Comparison of ENCODE assay signal across 8 cellular contexts in the genomic region with DNA sequence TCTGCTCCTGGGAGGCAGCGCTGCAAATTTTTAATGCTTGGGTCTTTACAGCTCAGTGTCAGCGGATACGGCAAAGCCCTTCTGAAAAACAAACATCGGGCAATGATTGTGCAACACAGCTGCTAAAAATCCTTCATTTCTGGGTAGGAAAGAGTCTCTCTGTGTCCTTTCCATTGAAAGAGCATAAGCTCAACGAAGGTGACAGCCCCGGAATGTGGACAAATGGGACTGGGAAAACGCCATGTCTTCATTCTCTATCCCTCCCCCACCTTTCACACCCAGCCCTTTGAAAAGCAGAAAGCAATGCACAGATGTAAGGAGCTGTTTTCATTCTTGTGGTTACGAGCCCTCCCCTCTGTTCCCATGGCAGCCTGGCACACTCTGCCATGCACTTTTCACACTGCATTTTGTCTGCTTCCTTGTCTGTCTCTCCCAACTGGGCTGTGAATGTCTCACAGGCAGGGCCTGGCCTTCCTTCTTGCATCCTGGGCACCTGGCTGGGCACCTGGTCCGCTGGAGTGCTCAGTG. TPM values are rescaled to one million over a fixed set of nuclear protein-coding genes. Genes with fewer than 3 reads are reported as not detected.
A peak's percentile ranks its signal among the peaks of the same experiment; 100 is the strongest.
DNase-seq lines count a peak whose midpoint lies in the region; ATAC-seq and TF ChIP-seq lines count a peak whose summit lies in the region.

No MANE protein-coding gene starts in this region.

- H3K9me3 Mint-ChIP-seq in activated T-cell treated with anti-CD3 and anti-CD28 coated beads, Interleukin-2, amount 50 U/mL, for 4 hours = no peaks in the 10 kb centered on the region

- peaks cover 45% of the 10 kb centered on the region for H3K4me1 Mint-ChIP-seq in activated T-cell treated with anti-CD3 and anti-CD28 coated beads, Interleukin-2, amount 50 U/mL, for 4 hours (ENCODE audit: low read depth)

- H3K9me3 ChIP-seq in BLaER1 treated with 17β-estradiol and CSF1 and Interleukin-3, amounts not matched to agents 10 nM and 100 nM (replicated peaks in 1 of 11) = no peaks in the 10 kb centered on the region
- H3K9me3 ChIP-seq in KOPT-K1 (ENCODE audit: insufficient read depth, low read length, poor library complexity, severe bottlenecking) (no peaks in the 10 kb centered on the region), left lung (no peaks in the 10 kb centered on the region)

- H3K27ac ChIP-seq in BLaER1 treated with 17β-estradiol and CSF1 and Interleukin-3, amounts not matched to agents 10 nM and 100 nM = peak overlapping the region in 9 of 11 experiments; percentile 4 to 59 (median 45); a peak in 16 of 22 replicates
- H3K27ac ChIP-seq in KOPT-K1 (ENCODE audit: low read depth, low read length, poor library complexity, severe bottlenecking) = peak overlapping the region; percentile 52
- peak overlapping the region; percentile 24 to 37 for H3K27ac ChIP-seq in left lung

- no peaks in the 10 kb centered on the region; a peak in 1 of 22 replicates for H4K20me1 ChIP-seq in BLaER1 treated with 17β-estradiol and CSF1 and Interleukin-3, amounts not matched to agents 10 nM and 100 nM

- 0 out of 20 replicates have a peak overlapping the region, but pooled peaks of 2 of the 10 experiments have one; percentile 10 to 15 for H3K4me3 ChIP-seq in BLaER1 treated with 17β-estradiol and CSF1 and Interleukin-3, amounts not matched to agents 10 nM and 100 nM
- H3K4me3 ChIP-seq in left lung = no peak overlapping the region

- intact Hi-C loops in left lung (cut with DNase I) = no loop called here

- H3K4me1 ChIP-seq in BLaER1 treated with 17β-estradiol and CSF1 and Interleukin-3, amounts not matched to agents 10 nM and 100 nM = peaks cover 48 to 63% (median 58%) of the 10 kb centered on the region in 10 experiments
- H3K4me1 ChIP-seq in left lung = peaks cover 5 to 11% of the 10 kb centered on the region in 2 donors

- peaks cover 2% of the 10 kb centered on the region for H3K27me3 Mint-ChIP-seq in activated T-cell treated with anti-CD3 and anti-CD28 coated beads, Interleukin-2, amount 50 U/mL, for 4 hours (ENCODE audit: low read depth)

- H3K27me3 ChIP-seq in BLaER1 treated with 17β-estradiol and CSF1 and Interleukin-3, amounts not matched to agents 10 nM and 100 nM = no peaks in the 10 kb centered on the region
- H3K27me3 ChIP-seq in left lung = no peaks in the 10 kb centered on the region

- H3K36me3 Mint-ChIP-seq in activated T-cell treated with anti-CD3 and anti-CD28 coated beads, Interleukin-2, amount 50 U/mL, for 4 hours (ENCODE audit: insufficient read depth) = peaks cover 1% of the 10 kb centered on the region

- no peak for TF ChIP-seq CTCF in left lung (IDR thresholded peaks at IDR 0.05)

- no peak for DNase-seq in activated T-cell treated with anti-CD3 and anti-CD28 coated beads, Interleukin-2, amount 50 U/mL, for 4 hours
- peak in 1 of 2 donors; percentile 43 for DNase-seq in left lung
- no peak for DNase-seq in effector CD4-positive, alpha-beta T cell
- DNase-seq in stimulated activated CD4-positive, alpha-beta T cell treated with anti-CD3 and anti-CD28 coated beads, Interleukin-4, amount 100 ng/mL, for 24 hours = no peak
- DNase-seq in medulla oblongata (ENCODE audit: extremely low spot score) = no peak

- peak overlapping the region; percentile 67 for H3K4me3 Mint-ChIP-seq in activated T-cell treated with anti-CD3 and anti-CD28 coated beads, Interleukin-2, amount 50 U/mL, for 4 hours

- ATAC-seq in activated T-cell treated with anti-CD3 and anti-CD28 coated beads, Interleukin-2, amount 50 U/mL, for 4 hours = peak in 1 of 2 donors; percentile 41
- peak; percentile 75 for ATAC-seq in left lung
- no peak for ATAC-seq in GM18858 (IDR thresholded peaks at IDR 0.05; ENCODE audit: unreplicated experiment)

- peak overlapping the region in 8 of 11 experiments; percentile 5 to 57 (median 28); a peak in 12 of 22 replicates for H3K9ac ChIP-seq in BLaER1 treated with 17β-estradiol and CSF1 and Interleukin-3, amounts not matched to agents 10 nM and 100 nM

- peak overlapping the region; percentile 36 to 85 (median 74) for H3K4me2 ChIP-seq in BLaER1 treated with 17β-estradiol and CSF1 and Interleukin-3, amounts not matched to agents 10 nM and 100 nM

- peaks cover 0 to 7% (median 0%) of the 10 kb centered on the region in 11 experiments; a peak in 2 of 22 replicates for H3K36me3 ChIP-seq in BLaER1 treated with 17β-estradiol and CSF1 and Interleukin-3, amounts not matched to agents 10 nM and 100 nM
- H3K36me3 ChIP-seq in KOPT-K1 (ENCODE audit: insufficient read depth, low read length) (no peaks in the 10 kb centered on the region), left lung (no peaks in the 10 kb centered on the region)

RNA-seq across cellular contexts. Expression of a gene that starts 16.1 kb away (rescaled TPM):
- 10 to 100 TPM; 13.6 to 19.3 (median 16.4) TPM for total RNA-seq in activated T-cell treated with anti-CD3 and anti-CD28 coated beads, Interleukin-2, amount 50 U/mL, for 4 hours
- total RNA-seq in left lung = 1 to 10 TPM; 7.5 to 9.7 TPM
